ENCODE assay signal across 8 cellular contexts in genomic region chr11:95923730-95924413, GRCh38. TPM values are rescaled to one million over a fixed set of nuclear protein-coding genes. Genes with fewer than 3 reads are reported as not detected.
DNase-seq lines count a peak whose midpoint lies in the region; ATAC-seq, FAIRE-seq and TF ChIP-seq lines count a peak whose summit lies in the region.

Gene MTMR2, minus strand, starts transcription at chr11:95924107. Its CDS starts 153 bp downstream, at chr11:95923954.

- peak within 1 kb of the TSS; percentile 90 to 99 for H3K9ac ChIP-seq in kidney (ENCODE audit: low read length in 2 of 2)

- ATAC-seq in HG02970 (IDR thresholded peaks at IDR 0.05; ENCODE audit: low FRiP score, unreplicated experiment): peak; percentile 96
- ATAC-seq in activated CD4-positive, CD25-positive, alpha-beta regulatory T cell treated with anti-CD3 and anti-CD28 coated beads, Interleukin-2, amount 50 U/mL, for 24 hours: peak; percentile 90 to 95

- H3K36me3 ChIP-seq in kidney (ENCODE audit: control insufficient read depth in 1 of 2, insufficient read depth in 2 of 2, low read length in 2 of 2): no peaks in the 10 kb centered on the region

- peaks cover 0 to 5% of the 10 kb centered on the region in 2 donors for H3K4me1 ChIP-seq in kidney (ENCODE audit: control insufficient read depth in 1 of 2, insufficient read depth in 1 of 2, low read depth in 1 of 2, low read length in 2 of 2)

- no peaks in the 10 kb centered on the region for H3K9me3 ChIP-seq in kidney (ENCODE audit: control insufficient read depth in 1 of 2, low read length in 2 of 2)

- intact Hi-C loops in kidney (cut with DNase I): no loop called here

- DNase-seq in A172 (ENCODE audit: low spot score) (peak; percentile 38), GM18507 (ENCODE audit: extremely low spot score, insufficient read length, low read depth) (peak; percentile 75), NCI-H2171 treated with DMSO at 0.1 percent for 48 hours (lab: John Stamatoyannopoulos, UW) (peak; percentile 54), cerebellum (ENCODE audit: low spot score) (peak; percentile 81), kidney (peak; percentile 92)
- peak; percentile 74 for DNase-seq in stimulated activated CD4-positive, alpha-beta T cell treated with anti-CD3 and anti-CD28 coated beads, Interleukin-15, amount 100 ng/mL, for 24 hours

- peak within 1 kb of the TSS; percentile 93 to 96 for H3K27ac ChIP-seq in kidney (ENCODE audit: low read depth in 2 of 2, low read length in 2 of 2)

- TF ChIP-seq CTCF in kidney (IDR thresholded peaks at IDR 0.05; ENCODE audit: borderline replicate concordance, extremely low read depth, insufficient read depth): no peak

- H3K4me3 ChIP-seq in kidney (ENCODE audit: low read length in 2 of 2): peak within 1 kb of the TSS; percentile 87 to 93

- FAIRE-seq in GM18507 (lab: Jason Lieb, UNC) (peak; percentile 42), kidney (lab: Jason Lieb, UNC) (no peak)

RNA-seq across cellular contexts. Expression of gene MTMR2, which starts in this region (rescaled TPM):
- total RNA-seq in A172 (2014; rRNA removed; shearing (Covaris generic)): 18.1 and 21.8 TPM in 2 replicates
- total RNA-seq in cerebellum: 29.3 TPM
- 37.4 TPM for total RNA-seq in kidney
- 17.4 TPM for polyA plus RNA-seq in kidney (ENCODE audit: insufficient read depth, low read depth, low replicate concordance)

Comparison
In these comparisons a context has a peak if more than half of its experiments do, and no peak if none do; other contexts are left out.
1. Peak in every context shown above with its lines: DNase-seq, ATAC-seq, H3K4me3 ChIP-seq and H3K27ac ChIP-seq.
2. DNase-seq: peak in every context shown above with its lines; median percentile 92 in kidney; 81 in cerebellum; 75 in GM18507; 74 in stimulated activated CD4-positive, alpha-beta T cell treated with anti-CD3 and anti-CD28 coated beads, Interleukin-15, amount 100 ng/mL, for 24 hours; 54 in NCI-H2171 treated with DMSO at 0.1 percent for 48 hours; 38 in A172.